ENCODE assay signal across 1 cellular context in the genomic region with DNA sequence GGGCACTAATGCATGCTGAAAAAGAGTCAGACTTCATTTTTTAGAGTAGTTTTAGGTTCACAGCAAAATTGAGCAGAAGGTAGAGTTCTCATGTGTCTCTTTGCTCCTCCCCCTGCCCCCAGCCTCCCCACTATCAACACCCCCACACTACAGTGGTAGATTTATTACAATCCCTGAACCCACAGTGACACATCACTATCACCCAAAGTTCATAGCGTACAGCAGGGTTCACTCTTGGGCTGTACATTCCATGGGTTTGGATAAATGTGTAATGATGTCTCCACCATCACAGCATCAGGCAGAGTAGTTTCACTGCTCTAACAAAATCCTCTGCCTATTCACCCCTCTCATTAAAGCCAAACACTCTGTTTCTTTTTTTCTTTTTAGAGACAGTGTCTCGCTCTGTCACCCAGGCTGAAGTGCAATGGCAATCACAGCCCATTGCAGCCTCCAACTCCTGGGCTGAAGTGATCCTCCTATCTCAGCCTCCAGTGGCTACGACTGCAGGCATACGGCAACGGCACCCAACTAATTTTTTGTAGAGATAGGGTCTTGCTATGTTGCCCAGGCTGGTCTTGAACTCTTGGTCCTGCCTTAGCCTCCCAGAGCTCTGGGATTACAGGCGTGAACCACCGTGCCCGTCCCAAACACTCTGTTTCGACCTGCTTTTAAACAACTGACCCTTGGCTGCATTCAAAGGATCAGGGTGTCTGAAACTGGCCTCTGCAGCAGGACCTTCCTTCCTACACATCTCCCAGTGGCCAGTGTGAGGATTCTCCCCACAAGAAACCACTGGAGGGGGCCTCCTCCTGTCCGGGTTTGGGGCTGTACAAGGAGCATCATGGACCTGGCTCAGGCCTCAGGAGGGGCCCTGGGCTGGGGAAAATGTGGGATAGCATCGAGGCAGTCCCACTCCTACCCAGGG.
TF ChIP-seq lines count a peak whose summit lies in the region.

No MANE protein-coding gene starts in this region.

TF ChIP-seq in K562, 482 proteins besides CTCF, POLR2A, EP300 and RAD21 (continues in another document):
- TF ChIP-seq HMG20A (CRISPR knock-in tag; conservative IDR thresholded peaks at IDR 0.05): no peak
- TF ChIP-seq ARID2 (IDR thresholded peaks at IDR 0.05): peak; percentile 42; the same call in 1 of the 2 replicates
- TF ChIP-seq, protein P1, sequence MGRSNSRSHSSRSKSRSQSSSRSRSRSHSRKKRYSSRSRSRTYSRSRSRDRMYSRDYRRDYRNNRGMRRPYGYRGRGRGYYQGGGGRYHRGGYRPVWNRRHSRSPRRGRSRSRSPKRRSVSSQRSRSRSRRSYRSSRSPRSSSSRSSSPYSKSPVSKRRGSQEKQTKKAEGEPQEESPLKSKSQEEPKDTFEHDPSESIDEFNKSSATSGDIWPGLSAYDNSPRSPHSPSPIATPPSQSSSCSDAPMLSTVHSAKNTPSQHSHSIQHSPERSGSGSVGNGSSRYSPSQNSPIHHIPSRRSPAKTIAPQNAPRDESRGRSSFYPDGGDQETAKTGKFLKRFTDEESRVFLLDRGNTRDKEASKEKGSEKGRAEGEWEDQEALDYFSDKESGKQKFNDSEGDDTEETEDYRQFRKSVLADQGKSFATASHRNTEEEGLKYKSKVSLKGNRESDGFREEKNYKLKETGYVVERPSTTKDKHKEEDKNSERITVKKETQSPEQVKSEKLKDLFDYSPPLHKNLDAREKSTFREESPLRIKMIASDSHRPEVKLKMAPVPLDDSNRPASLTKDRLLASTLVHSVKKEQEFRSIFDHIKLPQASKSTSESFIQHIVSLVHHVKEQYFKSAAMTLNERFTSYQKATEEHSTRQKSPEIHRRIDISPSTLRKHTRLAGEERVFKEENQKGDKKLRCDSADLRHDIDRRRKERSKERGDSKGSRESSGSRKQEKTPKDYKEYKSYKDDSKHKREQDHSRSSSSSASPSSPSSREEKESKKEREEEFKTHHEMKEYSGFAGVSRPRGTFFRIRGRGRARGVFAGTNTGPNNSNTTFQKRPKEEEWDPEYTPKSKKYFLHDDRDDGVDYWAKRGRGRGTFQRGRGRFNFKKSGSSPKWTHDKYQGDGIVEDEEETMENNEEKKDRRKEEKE (IDR thresholded peaks at IDR 0.05; ENCODE audit: borderline replicate concordance in 1 of 2, control insufficient read depth in 1 of 2, low read depth in 2 of 2, low read length in 1 of 2): no peak
- TF ChIP-seq, protein P2, sequence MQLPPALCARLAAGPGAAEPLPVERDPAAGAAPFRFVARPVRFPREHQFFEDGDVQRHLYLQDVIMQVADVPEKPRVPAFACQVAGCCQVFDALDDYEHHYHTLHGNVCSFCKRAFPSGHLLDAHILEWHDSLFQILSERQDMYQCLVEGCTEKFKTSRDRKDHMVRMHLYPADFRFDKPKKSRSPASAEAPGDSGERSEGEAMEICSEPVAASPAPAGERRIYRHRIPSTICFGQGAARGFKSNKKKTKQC (CRISPR knock-in tag; IDR thresholded peaks at IDR 0.05): no peak
- peak; percentile 25 for TF ChIP-seq NEUROD1 (IDR thresholded peaks at IDR 0.05; ENCODE audit: borderline replicate concordance, low read depth, low read length, partially characterized antibody)
- no peak for TF ChIP-seq ZNF384 (IDR thresholded peaks at IDR 0.05; ENCODE audit: low read depth, low read length)
- no peak for TF ChIP-seq ZNF311 (CRISPR knock-in tag; IDR thresholded peaks at IDR 0.05)
- TF ChIP-seq TOE1 (IDR thresholded peaks at IDR 0.05; ENCODE audit: borderline replicate concordance): no peak
- no peak for TF ChIP-seq TOE1 (CRISPR knock-in tag; IDR thresholded peaks at IDR 0.05; ENCODE audit: borderline replicate concordance, low read depth)
- no peak for TF ChIP-seq SMAD4 (CRISPR knock-in tag; conservative IDR thresholded peaks at IDR 0.05)
- TF ChIP-seq XRCC3 (IDR thresholded peaks at IDR 0.05): no peak
- TF ChIP-seq CTBP1 (IDR thresholded peaks at IDR 0.05; ENCODE audit: borderline replicate concordance): 0 out of 2 replicates have a peak, but pooled peaks have one; percentile 11
- 0 out of 2 replicates have a peak, but pooled peaks have one; percentile 45 for TF ChIP-seq ARID1B (IDR thresholded peaks at IDR 0.05)
- 0 out of 2 replicates have a peak, but pooled peaks have one; percentile 37 for TF ChIP-seq ZNF766 (CRISPR knock-in tag; conservative IDR thresholded peaks at IDR 0.05)
- no peak for TF ChIP-seq RAD51 (IDR thresholded peaks at IDR 0.05; ENCODE audit: borderline replicate concordance, low read depth)
- TF ChIP-seq, protein P3, sequence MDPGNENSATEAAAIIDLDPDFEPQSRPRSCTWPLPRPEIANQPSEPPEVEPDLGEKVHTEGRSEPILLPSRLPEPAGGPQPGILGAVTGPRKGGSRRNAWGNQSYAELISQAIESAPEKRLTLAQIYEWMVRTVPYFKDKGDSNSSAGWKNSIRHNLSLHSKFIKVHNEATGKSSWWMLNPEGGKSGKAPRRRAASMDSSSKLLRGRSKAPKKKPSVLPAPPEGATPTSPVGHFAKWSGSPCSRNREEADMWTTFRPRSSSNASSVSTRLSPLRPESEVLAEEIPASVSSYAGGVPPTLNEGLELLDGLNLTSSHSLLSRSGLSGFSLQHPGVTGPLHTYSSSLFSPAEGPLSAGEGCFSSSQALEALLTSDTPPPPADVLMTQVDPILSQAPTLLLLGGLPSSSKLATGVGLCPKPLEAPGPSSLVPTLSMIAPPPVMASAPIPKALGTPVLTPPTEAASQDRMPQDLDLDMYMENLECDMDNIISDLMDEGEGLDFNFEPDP (CRISPR knock-in tag; IDR thresholded peaks at IDR 0.05): no peak
- TF ChIP-seq FIP1L1 (IDR thresholded peaks at IDR 0.05; ENCODE audit: low read depth, low read length, poor library complexity, severe bottlenecking): no peak
- no peak for TF ChIP-seq KDM5B (IDR thresholded peaks at IDR 0.05; ENCODE audit: insufficient replicate concordance, low read depth, low read length)
- TF ChIP-seq, protein P4, sequence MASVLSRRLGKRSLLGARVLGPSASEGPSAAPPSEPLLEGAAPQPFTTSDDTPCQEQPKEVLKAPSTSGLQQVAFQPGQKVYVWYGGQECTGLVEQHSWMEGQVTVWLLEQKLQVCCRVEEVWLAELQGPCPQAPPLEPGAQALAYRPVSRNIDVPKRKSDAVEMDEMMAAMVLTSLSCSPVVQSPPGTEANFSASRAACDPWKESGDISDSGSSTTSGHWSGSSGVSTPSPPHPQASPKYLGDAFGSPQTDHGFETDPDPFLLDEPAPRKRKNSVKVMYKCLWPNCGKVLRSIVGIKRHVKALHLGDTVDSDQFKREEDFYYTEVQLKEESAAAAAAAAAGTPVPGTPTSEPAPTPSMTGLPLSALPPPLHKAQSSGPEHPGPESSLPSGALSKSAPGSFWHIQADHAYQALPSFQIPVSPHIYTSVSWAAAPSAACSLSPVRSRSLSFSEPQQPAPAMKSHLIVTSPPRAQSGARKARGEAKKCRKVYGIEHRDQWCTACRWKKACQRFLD (CRISPR knock-in tag; IDR thresholded peaks at IDR 0.05): no peak
- TF ChIP-seq KAT2B (IDR thresholded peaks at IDR 0.05; ENCODE audit: low read depth, low read length): no peak
- TF ChIP-seq, protein P5, sequence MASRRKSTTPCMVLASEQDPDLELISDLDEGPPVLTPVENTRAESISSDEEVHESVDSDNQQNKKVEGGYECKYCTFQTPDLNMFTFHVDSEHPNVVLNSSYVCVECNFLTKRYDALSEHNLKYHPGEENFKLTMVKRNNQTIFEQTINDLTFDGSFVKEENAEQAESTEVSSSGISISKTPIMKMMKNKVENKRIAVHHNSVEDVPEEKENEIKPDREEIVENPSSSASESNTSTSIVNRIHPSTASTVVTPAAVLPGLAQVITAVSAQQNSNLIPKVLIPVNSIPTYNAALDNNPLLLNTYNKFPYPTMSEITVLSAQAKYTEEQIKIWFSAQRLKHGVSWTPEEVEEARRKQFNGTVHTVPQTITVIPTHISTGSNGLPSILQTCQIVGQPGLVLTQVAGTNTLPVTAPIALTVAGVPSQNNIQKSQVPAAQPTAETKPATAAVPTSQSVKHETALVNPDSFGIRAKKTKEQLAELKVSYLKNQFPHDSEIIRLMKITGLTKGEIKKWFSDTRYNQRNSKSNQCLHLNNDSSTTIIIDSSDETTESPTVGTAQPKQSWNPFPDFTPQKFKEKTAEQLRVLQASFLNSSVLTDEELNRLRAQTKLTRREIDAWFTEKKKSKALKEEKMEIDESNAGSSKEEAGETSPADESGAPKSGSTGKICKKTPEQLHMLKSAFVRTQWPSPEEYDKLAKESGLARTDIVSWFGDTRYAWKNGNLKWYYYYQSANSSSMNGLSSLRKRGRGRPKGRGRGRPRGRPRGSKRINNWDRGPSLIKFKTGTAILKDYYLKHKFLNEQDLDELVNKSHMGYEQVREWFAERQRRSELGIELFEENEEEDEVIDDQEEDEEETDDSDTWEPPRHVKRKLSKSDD (conservative IDR thresholded peaks at IDR 0.05; ENCODE audit: low read length): no peak
- TF ChIP-seq GTF2A2 (tag; IDR thresholded peaks at IDR 0.05): no peak
- TF ChIP-seq KLF1 (tag; IDR thresholded peaks at IDR 0.05): no peak
- no peak for TF ChIP-seq ESRRB (CRISPR knock-in tag; IDR thresholded peaks at IDR 0.05; ENCODE audit: borderline replicate concordance)
- no peak for TF ChIP-seq ZNF347 (CRISPR knock-in tag; IDR thresholded peaks at IDR 0.05; ENCODE audit: low read depth)
- TF ChIP-seq BRD9 (IDR thresholded peaks at IDR 0.05; ENCODE audit: low read depth, partially characterized antibody): peak; percentile 27
- TF ChIP-seq, protein P6, sequence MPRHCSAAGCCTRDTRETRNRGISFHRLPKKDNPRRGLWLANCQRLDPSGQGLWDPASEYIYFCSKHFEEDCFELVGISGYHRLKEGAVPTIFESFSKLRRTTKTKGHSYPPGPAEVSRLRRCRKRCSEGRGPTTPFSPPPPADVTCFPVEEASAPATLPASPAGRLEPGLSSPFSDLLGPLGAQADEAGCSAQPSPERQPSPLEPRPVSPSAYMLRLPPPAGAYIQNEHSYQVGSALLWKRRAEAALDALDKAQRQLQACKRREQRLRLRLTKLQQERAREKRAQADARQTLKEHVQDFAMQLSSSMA (CRISPR knock-in tag; IDR thresholded peaks at IDR 0.05): no peak
- no peak for TF ChIP-seq ZNF217 (CRISPR knock-in tag; IDR thresholded peaks at IDR 0.05)
- no peak for TF ChIP-seq ZC3H11A (IDR thresholded peaks at IDR 0.05; ENCODE audit: low read depth, low read length)
- TF ChIP-seq PPARD (CRISPR knock-in tag; IDR thresholded peaks at IDR 0.05): no peak
- TF ChIP-seq, protein P7, sequence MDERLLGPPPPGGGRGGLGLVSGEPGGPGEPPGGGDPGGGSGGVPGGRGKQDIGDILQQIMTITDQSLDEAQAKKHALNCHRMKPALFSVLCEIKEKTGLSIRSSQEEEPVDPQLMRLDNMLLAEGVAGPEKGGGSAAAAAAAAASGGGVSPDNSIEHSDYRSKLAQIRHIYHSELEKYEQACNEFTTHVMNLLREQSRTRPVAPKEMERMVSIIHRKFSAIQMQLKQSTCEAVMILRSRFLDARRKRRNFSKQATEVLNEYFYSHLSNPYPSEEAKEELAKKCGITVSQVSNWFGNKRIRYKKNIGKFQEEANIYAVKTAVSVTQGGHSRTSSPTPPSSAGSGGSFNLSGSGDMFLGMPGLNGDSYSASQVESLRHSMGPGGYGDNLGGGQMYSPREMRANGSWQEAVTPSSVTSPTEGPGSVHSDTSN (CRISPR knock-in tag; IDR thresholded peaks at IDR 0.05; ENCODE audit: low read depth): no peak
- TF ChIP-seq, protein P7 (tag; conservative IDR thresholded peaks at IDR 0.05; ENCODE audit: low read depth): peak; percentile 85
- peak; percentile 15; the same call in 1 of the 2 replicates for TF ChIP-seq SMARCA4 (IDR thresholded peaks at IDR 0.05)
- TF ChIP-seq NFE2 (IDR thresholded peaks at IDR 0.05; ENCODE audit: low read depth): peak; percentile 91
- TF ChIP-seq, protein P8, sequence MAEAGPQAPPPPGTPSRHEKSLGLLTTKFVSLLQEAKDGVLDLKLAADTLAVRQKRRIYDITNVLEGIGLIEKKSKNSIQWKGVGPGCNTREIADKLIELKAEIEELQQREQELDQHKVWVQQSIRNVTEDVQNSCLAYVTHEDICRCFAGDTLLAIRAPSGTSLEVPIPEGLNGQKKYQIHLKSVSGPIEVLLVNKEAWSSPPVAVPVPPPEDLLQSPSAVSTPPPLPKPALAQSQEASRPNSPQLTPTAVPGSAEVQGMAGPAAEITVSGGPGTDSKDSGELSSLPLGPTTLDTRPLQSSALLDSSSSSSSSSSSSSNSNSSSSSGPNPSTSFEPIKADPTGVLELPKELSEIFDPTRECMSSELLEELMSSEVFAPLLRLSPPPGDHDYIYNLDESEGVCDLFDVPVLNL (CRISPR knock-in tag; IDR thresholded peaks at IDR 0.05; ENCODE audit: low read depth): no peak
- no peak for TF ChIP-seq ZBED1 (IDR thresholded peaks at IDR 0.05)
- TF ChIP-seq NR2C1 (IDR thresholded peaks at IDR 0.05): no peak
- peak; percentile 35; the same call in 1 of the 2 replicates for TF ChIP-seq NR2C1 (tag; IDR thresholded peaks at IDR 0.05)
- TF ChIP-seq ZNF143 (CRISPR knock-in tag; IDR thresholded peaks at IDR 0.05): no peak
- TF ChIP-seq CREBBP (IDR thresholded peaks at IDR 0.05; ENCODE audit: low read depth, low read length): no peak
- TF ChIP-seq, protein P9, sequence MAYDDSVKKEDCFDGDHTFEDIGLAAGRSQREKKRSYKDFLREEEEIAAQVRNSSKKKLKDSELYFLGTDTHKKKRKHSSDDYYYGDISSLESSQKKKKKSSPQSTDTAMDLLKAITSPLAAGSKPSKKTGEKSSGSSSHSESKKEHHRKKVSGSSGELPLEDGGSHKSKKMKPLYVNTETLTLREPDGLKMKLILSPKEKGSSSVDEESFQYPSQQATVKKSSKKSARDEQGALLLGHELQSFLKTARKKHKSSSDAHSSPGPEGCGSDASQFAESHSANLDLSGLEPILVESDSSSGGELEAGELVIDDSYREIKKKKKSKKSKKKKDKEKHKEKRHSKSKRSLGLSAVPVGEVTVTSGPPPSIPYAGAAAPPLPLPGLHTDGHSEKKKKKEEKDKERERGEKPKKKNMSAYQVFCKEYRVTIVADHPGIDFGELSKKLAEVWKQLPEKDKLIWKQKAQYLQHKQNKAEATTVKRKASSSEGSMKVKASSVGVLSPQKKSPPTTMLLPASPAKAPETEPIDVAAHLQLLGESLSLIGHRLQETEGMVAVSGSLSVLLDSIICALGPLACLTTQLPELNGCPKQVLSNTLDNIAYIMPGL (CRISPR knock-in tag; IDR thresholded peaks at IDR 0.05): no peak
